ENCODE assay signal across 8 cellular contexts in genomic region chr20:24994470-24995368, GRCh38. TPM values are rescaled to one million over a fixed set of nuclear protein-coding genes. Genes with fewer than 3 reads are reported as not detected.
A peak's percentile ranks its signal among the peaks of the same experiment; 100 is the strongest.
DNase-seq lines count a peak whose midpoint lies in the region; ATAC-seq lines count a peak whose summit lies in the region.

No MANE protein-coding gene starts in this region.

- no peak overlapping the region for H3K4me2 ChIP-seq in mesendoderm (ENCODE audit: low read length)

- no peaks in the 10 kb centered on the region for H3K36me3 ChIP-seq in mesendoderm (ENCODE audit: control insufficient read depth, insufficient read depth, low read length)

- no peak overlapping the region for H2AK5ac ChIP-seq in mesendoderm (ENCODE audit: low read length)

- no peak overlapping the region for H3K9ac ChIP-seq in mesendoderm (ENCODE audit: low read length)

- no peak overlapping the region for H3K27ac ChIP-seq in mesendoderm (ENCODE audit: low read depth, low read length)

- no peak overlapping the region for H2BK5ac ChIP-seq in mesendoderm (ENCODE audit: low read length)

- no CpG with 5 or more reads among the region's 20 CpGs for WGBS in mesendoderm (ENCODE audit: extremely low coverage, insufficient coverage, low lambda C conversion rate)

- no peak overlapping the region for H3K4ac ChIP-seq in mesendoderm (ENCODE audit: low read depth, low read length)

- H3K4me3 ChIP-seq in mesendoderm (ENCODE audit: low read length), result no peak overlapping the region

- H3K79me2 ChIP-seq in mesendoderm (ENCODE audit: control insufficient read depth, insufficient read depth, low read length), result peaks cover 2% of the 10 kb centered on the region

- peak overlapping the region; percentile 19 to 99 for H3K27ac Mint-ChIP-seq in effector memory CD8-positive, alpha-beta T cell

- H3K4me1 ChIP-seq in mesendoderm (ENCODE audit: control insufficient read depth, low read depth, low read length), result no peaks in the 10 kb centered on the region

- H3K18ac ChIP-seq in mesendoderm (ENCODE audit: low read length), result no peak overlapping the region

- no peak overlapping the region for H3K56ac ChIP-seq in mesendoderm (ENCODE audit: low read length)

- peaks cover 3% of the 10 kb centered on the region for H3K79me1 ChIP-seq in mesendoderm (ENCODE audit: low read length)

- no peaks in the 10 kb centered on the region for H3K27me3 Mint-ChIP-seq in effector memory CD8-positive, alpha-beta T cell

- H3K23ac ChIP-seq in mesendoderm (ENCODE audit: low read length), result no peak overlapping the region

- H2BK15ac ChIP-seq in mesendoderm (replicated peaks; ENCODE audit: low read depth), result no peak overlapping the region

- H3K4me1 Mint-ChIP-seq in effector memory CD8-positive, alpha-beta T cell (ENCODE audit: low read depth in 2 of 2), result peaks cover 33 to 36% of the 10 kb centered on the region in 2 donors

- no peaks in the 10 kb centered on the region for H3K27me3 ChIP-seq in mesendoderm (ENCODE audit: insufficient read depth, low read length, poor library complexity)

- ATAC-seq in HG03432 (IDR thresholded peaks at IDR 0.05; ENCODE audit: unreplicated experiment) (peak; percentile 20), GM18858 (IDR thresholded peaks at IDR 0.05; ENCODE audit: unreplicated experiment) (no peak)
- peak; percentile 33 for ATAC-seq in effector memory CD8-positive, alpha-beta T cell (replicated peaks)

- no peak overlapping the region for H4K8ac ChIP-seq in mesendoderm (ENCODE audit: low read depth, low read length)

- H3K4me3 Mint-ChIP-seq in effector memory CD8-positive, alpha-beta T cell, result peak overlapping the region in 1 of 2 donors; percentile 26

- no peaks in the 10 kb centered on the region for H3K9me3 Mint-ChIP-seq in effector memory CD8-positive, alpha-beta T cell

- H2BK120ac ChIP-seq in mesendoderm (ENCODE audit: low read depth, low read length), result no peak overlapping the region

- peaks cover 27% of the 10 kb centered on the region for H3K36me3 Mint-ChIP-seq in effector memory CD8-positive, alpha-beta T cell (ENCODE audit: insufficient read depth)

- H4K5ac ChIP-seq in mesendoderm (ENCODE audit: low read length), result no peak overlapping the region

- peak; percentile 81 for DNase-seq in DMS53 (lab: John Stamatoyannopoulos, UW)
- peak; percentile 53 for DNase-seq in NCI-H82 treated with DMSO at 0.1 percent for 48 hours (lab: John Stamatoyannopoulos, UW; ENCODE audit: unreplicated experiment)
- peak; percentile 66 to 67 for DNase-seq in activated CD8-positive, alpha-beta memory T cell treated with anti-CD3 and anti-CD28 coated beads for 4 hours (ENCODE audit: low read depth in 2 of 2)
- peak; percentile 84 to 91 (median 85) for DNase-seq in effector memory CD8-positive, alpha-beta T cell
- peak; percentile 80 for DNase-seq in mesendoderm
- peak; percentile 58 for DNase-seq in stimulated activated CD8-positive, alpha-beta memory T cell treated with anti-CD3 and anti-CD28 coated beads, Interleukin-15, amount 100 ng/mL, for 24 hours (ENCODE audit: low read depth)

RNA-seq across cellular contexts. Expression of gene APMAP, which starts 2.2 kb away (rescaled TPM):
- polyA plus RNA-seq in mesendoderm (2013, experiment 1 of 2), result 39.6 TPM
- polyA plus RNA-seq in mesendoderm (2013, experiment 2 of 2), result 38.0 TPM

RNA-seq across cellular contexts. Expression of gene CST7, which starts 45.6 kb away (rescaled TPM):
- not detected for polyA plus RNA-seq in mesendoderm (2013, experiment 1 of 2)
- polyA plus RNA-seq in mesendoderm (2013, experiment 2 of 2), result not detected
